ENCODE assay signal across 17 cellular contexts in the genomic region with DNA sequence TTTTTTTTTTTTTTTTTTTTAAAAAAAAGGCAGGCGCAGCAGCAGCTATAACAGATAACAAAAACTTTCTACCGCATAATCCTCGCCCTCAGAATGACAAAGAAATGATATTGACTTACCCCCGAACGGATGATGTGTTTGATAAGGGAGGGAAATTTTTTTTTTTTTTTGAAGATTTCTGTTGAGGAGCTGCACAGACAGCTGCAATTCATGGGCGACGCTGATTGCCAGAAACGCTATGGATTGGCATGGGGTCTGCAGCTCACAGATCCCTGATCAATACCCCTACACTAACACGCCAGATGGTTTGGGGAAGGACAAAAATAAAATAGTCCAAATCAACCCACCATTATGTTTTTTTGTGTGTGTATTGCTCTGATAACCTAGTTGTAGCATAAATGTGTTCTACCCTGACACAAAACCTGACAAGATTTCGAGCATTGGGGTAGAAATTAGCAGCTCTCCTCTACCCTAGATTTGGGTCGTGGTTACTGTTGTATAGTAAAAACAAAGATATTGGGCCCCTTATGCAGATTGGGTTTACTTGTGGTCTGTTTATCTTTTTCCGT. TPM values are rescaled to one million over a fixed set of nuclear protein-coding genes. Genes with fewer than 3 reads are reported as not detected.
"Had no signal": no experiment of that assay in that cellular context is flagged by ENCODE, and none has a peak within 500 bp of the region (broad histone marks: within the 10 kb centered on the region; RNA-seq: fewer than 3 reads in every experiment).

No MANE protein-coding gene starts in this region.

- H3K27ac ChIP-seq: breast epithelium, esophagus muscularis mucosa, prostate gland, testis had no signal

- H3K4me3 ChIP-seq: breast epithelium, esophagus muscularis mucosa, lung, prostate gland, testis had no signal

- H3K36me3 Mint-ChIP-seq: activated naive CD8-positive, alpha-beta T cell treated with anti-CD3 and anti-CD28 coated beads, Interleukin-2, amount 10 ng/mL, durations not matched to agents 7 days and 5 days had no signal

- DNase-seq: activated CD4-positive, alpha-beta memory T cell treated with anti-CD3 and anti-CD28 coated beads for 36 hours; activated naive CD8-positive, alpha-beta T cell treated with anti-CD3 and anti-CD28 coated beads, Interleukin-2, amount 10 ng/mL, durations not matched to agents 7 days and 5 days; activated T-cell treated with anti-CD3 and anti-CD28 coated beads, Interleukin-2, amount 50 U/mL, for 72 hours; aorta; dermis blood vessel endothelial cell; left cardiac atrium; naive thymus-derived CD4-positive, alpha-beta T cell; occipital lobe; stimulated activated CD4-positive, alpha-beta T cell treated with anti-CD3 and anti-CD28 coated beads, Interleukin-2, amount 100 ng/mL, for 48 hours; stimulated activated CD8-positive, alpha-beta memory T cell treated with anti-CD3 and anti-CD28 coated beads, Interleukin-4, amount 100 ng/mL, for 48 hours; stimulated activated naive CD8-positive, alpha-beta T cell treated with anti-CD3 and anti-CD28 coated beads, Interleukin-15, amount 100 ng/mL, for 72 hours; testis had no signal

- H3K27ac Mint-ChIP-seq: activated CD4-positive, alpha-beta memory T cell treated with anti-CD3 and anti-CD28 coated beads for 36 hours; activated naive CD8-positive, alpha-beta T cell treated with anti-CD3 and anti-CD28 coated beads, Interleukin-2, amount 10 ng/mL, durations not matched to agents 7 days and 5 days; activated T-cell treated with anti-CD3 and anti-CD28 coated beads, Interleukin-2, amount 50 U/mL, for 72 hours; naive thymus-derived CD4-positive, alpha-beta T cell; stimulated activated naive CD8-positive, alpha-beta T cell treated with anti-CD3 and anti-CD28 coated beads, Interleukin-15, amount 100 ng/mL, for 72 hours had no signal

- H3K36me3 ChIP-seq: breast epithelium, esophagus muscularis mucosa, prostate gland had no signal

- H3K4me3 Mint-ChIP-seq: activated CD4-positive, alpha-beta memory T cell treated with anti-CD3 and anti-CD28 coated beads for 36 hours; activated naive CD8-positive, alpha-beta T cell treated with anti-CD3 and anti-CD28 coated beads, Interleukin-2, amount 10 ng/mL, durations not matched to agents 7 days and 5 days; activated T-cell treated with anti-CD3 and anti-CD28 coated beads, Interleukin-2, amount 50 U/mL, for 72 hours; stimulated activated naive CD8-positive, alpha-beta T cell treated with anti-CD3 and anti-CD28 coated beads, Interleukin-15, amount 100 ng/mL, for 72 hours had no signal

- ATAC-seq: activated T-cell treated with anti-CD3 and anti-CD28 coated beads, Interleukin-2, amount 50 U/mL, for 72 hours; left cardiac atrium; naive thymus-derived CD4-positive, alpha-beta T cell; stimulated activated naive CD8-positive, alpha-beta T cell treated with anti-CD3 and anti-CD28 coated beads, Interleukin-15, amount 100 ng/mL, for 72 hours had no signal

- H3K9me3 ChIP-seq: prostate gland, testis had no signal

RNA-seq across cellular contexts. Expression of a gene that starts 3.6 kb away (rescaled TPM):
- total RNA-seq: activated naive CD8-positive, alpha-beta T cell treated with anti-CD3 and anti-CD28 coated beads, Interleukin-2, amount 10 ng/mL, durations not matched to agents 7 days and 5 days; naive thymus-derived CD4-positive, alpha-beta T cell; T-helper 2 cell treated with Interferon-gamma antibody and Interleukin-4, amounts not matched to agents 100 ng/mL and 5 ng/mL, for 36 hours had no signal
- polyA plus RNA-seq: naive thymus-derived CD4-positive, alpha-beta T cell had no signal
